Comparison of ENCODE assay signal across 14 cellular contexts in genomic region chr18:52392160-52392559, GRCh38.
DNase-seq lines count a peak whose midpoint lies in the region; ATAC-seq lines count a peak whose summit lies in the region.
"Had no signal": no experiment of that assay in that cellular context is flagged by ENCODE, and none has a peak within 500 bp of the region (broad histone marks: within the 10 kb centered on the region; RNA-seq: fewer than 3 reads in every experiment).

No MANE protein-coding gene starts in this region.

- DNase-seq in MV-4-11 (lab: John Stamatoyannopoulos, UW) (peak; percentile 34), pons (ENCODE audit: low spot score) (peak; percentile 43), DMS79 treated with DMSO at 0.1 percent for 48 hours (lab: John Stamatoyannopoulos, UW) (no peak), NCI-H1048 (lab: John Stamatoyannopoulos, UW) (no peak)
- DNase-seq: aorta; CD4-positive, alpha-beta memory T cell; HFFc6; left colon; small intestine; testis had no signal

- ATAC-seq in GM19025 (IDR thresholded peaks at IDR 0.05; ENCODE audit: low read depth, unreplicated experiment), result peak; percentile 36
- peak; percentile 48 for ATAC-seq in HG02852 (IDR thresholded peaks at IDR 0.05; ENCODE audit: unreplicated experiment)
- no peak for ATAC-seq in HG03196 (IDR thresholded peaks at IDR 0.05; ENCODE audit: unreplicated experiment)
- ATAC-seq: left colon; natural killer cell treated with Interleukin-12 subunit alpha and Interleukin-12 subunit beta and Interleukin-15 and Interleukin-18, amount 100 ng/mL, for 72 hours had no signal

Comparison
In these comparisons a context has a peak if more than half of its experiments do, and no peak if none do; other contexts are left out.
1. DNase-seq: peak in MV-4-11 (single experiment) and pons (single experiment); none in DMS79 treated with DMSO at 0.1 percent for 48 hours (single experiment) and NCI-H1048 (single experiment).